Comparison of ENCODE assay signal across 8 cellular contexts in the genomic region with DNA sequence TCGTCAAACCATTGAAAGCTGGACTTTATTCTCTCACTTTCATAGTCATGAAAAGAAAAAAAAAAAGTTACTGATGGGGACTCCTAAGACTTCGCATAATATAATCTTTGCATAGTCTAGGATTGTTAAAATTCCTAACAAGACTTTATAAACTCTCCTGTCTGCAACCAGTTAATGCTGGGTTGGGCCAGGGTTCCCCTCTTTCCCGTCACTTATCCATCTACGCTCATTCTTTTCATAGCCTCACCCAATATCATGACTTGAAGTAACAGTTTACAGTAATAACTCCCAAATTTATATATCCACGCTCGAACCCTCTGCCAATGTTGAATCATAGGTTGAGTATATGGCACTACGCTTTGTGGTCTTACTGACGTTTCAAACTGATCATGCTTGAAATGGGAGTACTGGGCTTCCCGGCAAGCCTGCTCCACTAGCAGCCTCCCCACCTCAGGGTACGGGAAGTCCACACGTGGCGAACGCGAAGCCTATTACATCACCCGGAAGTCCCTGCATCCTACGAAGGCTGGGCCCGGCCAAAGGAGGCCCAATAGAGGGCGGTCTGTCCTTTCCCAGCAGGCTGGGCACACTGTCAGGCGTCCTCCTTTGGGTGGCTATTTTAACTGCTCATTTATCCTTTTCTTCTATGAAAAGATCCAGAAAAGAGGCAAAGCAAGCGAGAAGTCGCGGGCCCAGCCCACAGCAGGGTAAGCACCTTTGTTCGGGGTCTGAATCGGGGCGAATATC. TPM values are rescaled to one million over a fixed set of nuclear protein-coding genes. Genes with fewer than 3 reads are reported as not detected.
A peak's percentile ranks its signal among the peaks of the same experiment; 100 is the strongest.
DNase-seq lines count a peak whose midpoint lies in the region; ATAC-seq and TF ChIP-seq lines count a peak whose summit lies in the region.

No MANE protein-coding gene starts in this region.

- H3K27ac Mint-ChIP-seq in CD4-positive, alpha-beta memory T cell: peak overlapping the region in 1 of 7 donors; percentile 74

- peak overlapping the region; percentile 68 to 74 for H3K4me3 ChIP-seq in CD4-positive, alpha-beta memory T cell (ENCODE audit: low read length in 2 of 2)
- H3K4me3 ChIP-seq in lung: peak overlapping the region; percentile 37

- peak in 4 of 5 donors; percentile 77 to 85 (median 84) for DNase-seq in CD4-positive, alpha-beta memory T cell
- DNase-seq in NCI-H526 (lab: John Stamatoyannopoulos, UW) (peak; percentile 88 to 95), lung (ENCODE audit: low spot score) (peak; percentile 91)
- DNase-seq in activated CD4-positive, alpha-beta T cell treated with anti-CD3 and anti-CD28 coated beads, Interleukin-2, amount 50 U/mL, for 24 hours (ENCODE audit: low read depth in 1 of 2, low spot score in 1 of 2): peak; percentile 65 to 77
- peak; percentile 66 for DNase-seq in effector CD8-positive, alpha-beta T cell (lab: John Stamatoyannopoulos, UW)
- peak; percentile 60 to 74 (median 64) for DNase-seq in stimulated activated CD4-positive, alpha-beta T cell treated with anti-CD3 and anti-CD28 coated beads, TNF-alpha, amount 100 ng/mL, for 24 hours (ENCODE audit: low read depth in 3 of 3)

- WGBS in lung, 2 donors: 6% methylated on average over 25 of the region's 25 CpGs

- CTCF ChIA-PET in CD4-positive, alpha-beta memory T cell (lab: Charles Lee; ENCODE audit: partially characterized antibody): no interaction called here

- peak overlapping the region; percentile 100 for H3K27ac ChIP-seq in CD4-positive, alpha-beta memory T cell (ENCODE audit: low read depth, low read length)
- peak overlapping the region; percentile 93 to 96 for H3K27ac ChIP-seq in lung (ENCODE audit: low read depth in 1 of 2, low read length in 1 of 2)

- intact Hi-C loops in CD4-positive, alpha-beta memory T cell (cut with micrococcal nuclease): loop anchor here (1.0 to 5.0 kb wide), 6 partner anchors 39 to 156 kb away; a partner anchor contains a TSS

- H3K36me3 ChIP-seq in CD4-positive, alpha-beta memory T cell (ENCODE audit: insufficient read depth, low read length): peaks cover 4% of the 10 kb centered on the region
- H3K36me3 ChIP-seq in lung (ENCODE audit: control insufficient read depth in 2 of 2, insufficient read depth in 2 of 2, low read length in 2 of 2): peaks cover 4 to 8% of the 10 kb centered on the region in 2 donors

- H3K4me3 Mint-ChIP-seq in CD4-positive, alpha-beta memory T cell: peak overlapping the region in 1 of 8 donors; percentile 20

- H3K4me1 ChIP-seq in CD4-positive, alpha-beta memory T cell (ENCODE audit: insufficient read depth, low read length): peaks cover 38% of the 10 kb centered on the region
- H3K4me1 ChIP-seq in lung (ENCODE audit: control insufficient read depth in 2 of 2, insufficient read depth in 2 of 2, low read length in 2 of 2): peaks cover 9% of the 10 kb centered on the region in 2 donors

- no peaks in the 10 kb centered on the region for H3K9me3 ChIP-seq in CD4-positive, alpha-beta memory T cell (ENCODE audit: control insufficient read depth in 1 of 2, low read length in 2 of 2)
- H3K9me3 ChIP-seq in lung (ENCODE audit: control insufficient read depth in 2 of 2, insufficient read depth in 1 of 2, low read length in 1 of 2): peaks cover 0 to 4% of the 10 kb centered on the region in 2 donors

- POLR2A ChIA-PET in CD4-positive, alpha-beta memory T cell (lab: Charles Lee; ENCODE audit: partially characterized antibody): interaction anchor here (0.6 to 1.6 kb wide), 2 partner anchors 39 to 41 kb away, joined by 3 to 20 read pairs; a partner anchor contains a TSS

- H3K4me1 Mint-ChIP-seq in CD4-positive, alpha-beta memory T cell: peaks cover 0 to 33% (median 23%) of the 10 kb centered on the region in 4 donors

- no peak for TF ChIP-seq CTCF in lung (IDR thresholded peaks at IDR 0.05; ENCODE audit: control extremely low read depth, extremely low read depth)

- H3K9me3 Mint-ChIP-seq in CD4-positive, alpha-beta memory T cell: no peaks in the 10 kb centered on the region

- H3K27me3 ChIP-seq in CD4-positive, alpha-beta memory T cell (ENCODE audit: insufficient read depth, low read length): no peaks in the 10 kb centered on the region
- H3K27me3 ChIP-seq in lung (ENCODE audit: control insufficient read depth, insufficient read depth): no peaks in the 10 kb centered on the region

- peaks cover 12 to 39% of the 10 kb centered on the region in 2 donors for H3K36me3 Mint-ChIP-seq in CD4-positive, alpha-beta memory T cell

- no peaks in the 10 kb centered on the region for H3K27me3 Mint-ChIP-seq in CD4-positive, alpha-beta memory T cell

- ATAC-seq in GM19351 (IDR thresholded peaks at IDR 0.05; ENCODE audit: unreplicated experiment) (peak; percentile 64), HG03469 (IDR thresholded peaks at IDR 0.05; ENCODE audit: unreplicated experiment) (peak; percentile 36), lung (ENCODE audit: insufficient read depth, low FRiP score) (peak; percentile 92)

RNA-seq across cellular contexts. Expression of a gene that starts 0.7 kb away (rescaled TPM):
- total RNA-seq in CD4-positive, alpha-beta memory T cell: 10 to 100 TPM; 60.2 to 69.6 TPM
- 1 to 10 TPM; 4.4 to 4.8 TPM for polyA plus RNA-seq in CD4-positive, alpha-beta memory T cell
- 100 to 1,000 TPM in 1 of 2 donors, 10 to 100 TPM in 1; 54.1 to 113 TPM for total RNA-seq in lung
- polyA plus RNA-seq in lung: 1 to 10 TPM; 1.2 to 4.0 TPM

RNA-seq across cellular contexts. Expression of a gene that starts 39.2 kb away (rescaled TPM):
- total RNA-seq in CD4-positive, alpha-beta memory T cell: 10 to 100 TPM; 19.7 to 21.6 TPM
- 1 to 10 TPM; 2.7 to 5.6 TPM for polyA plus RNA-seq in CD4-positive, alpha-beta memory T cell
- 10 to 100 TPM; 13.8 to 29.0 TPM for total RNA-seq in lung
- 1 to 10 TPM in 1 of 2 donors, under 1 TPM in 1; 0.65 to 1.8 TPM for polyA plus RNA-seq in lung

RNA-seq across cellular contexts. Expression of a gene that starts 40.7 kb away (rescaled TPM):
- 10 to 100 TPM in 1 of 2 experiments, 1 to 10 TPM in 1; 9.4 to 10.7 TPM for total RNA-seq in CD4-positive, alpha-beta memory T cell
- polyA plus RNA-seq in CD4-positive, alpha-beta memory T cell: 1 to 10 TPM; 1.9 to 6.2 TPM
- total RNA-seq in lung: 10 to 100 TPM in 1 of 2 donors, 1 to 10 TPM in 1; 5.2 to 15.4 TPM
- polyA plus RNA-seq in lung: 1 to 10 TPM; 1.3 to 1.4 TPM

RNA-seq across cellular contexts. Expression of a gene that starts 48.8 kb away (rescaled TPM):
- total RNA-seq in CD4-positive, alpha-beta memory T cell: under 1 TPM; 0.67 to 0.81 TPM
- polyA plus RNA-seq in CD4-positive, alpha-beta memory T cell: under 1 TPM; 0.29 to 0.54 TPM
- total RNA-seq in lung: 1 to 10 TPM in 1 of 2 donors, under 1 TPM in 1; 0.80 to 1.2 TPM
- polyA plus RNA-seq in lung: under 1 TPM; 0.50 to 0.85 TPM

Comparison
In these comparisons a context has a peak if more than half of its experiments do, and no peak if none do; other contexts are left out.
1. Peak in every context shown above with its lines: DNase-seq, ATAC-seq, H3K4me3 ChIP-seq and H3K27ac ChIP-seq.
2. ATAC-seq: peak in every context shown above with its lines; median percentile 92 in lung; 64 in GM19351; 36 in HG03469.